17 cellular contexts compared by ENCODE assay signal in the genomic region with DNA sequence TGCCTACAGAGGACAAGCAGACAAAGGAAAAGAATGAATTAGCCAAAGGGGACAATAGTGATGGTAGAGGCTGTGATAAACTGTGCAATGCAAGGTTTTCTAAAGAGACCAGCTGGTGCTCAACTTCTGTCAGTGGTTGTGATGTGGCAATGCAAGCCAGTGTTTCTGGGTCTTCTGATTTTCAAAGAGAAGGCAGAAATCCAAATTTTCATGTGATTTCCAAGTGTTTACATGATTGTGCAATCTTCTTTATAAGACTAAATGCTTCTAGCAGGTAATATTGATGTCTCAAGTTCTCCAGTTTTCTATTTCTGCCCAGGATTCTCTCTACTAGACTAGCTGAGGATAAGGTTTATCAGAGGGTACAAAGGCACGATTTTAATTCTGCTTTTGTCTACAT.
DNase-seq lines count a peak whose midpoint lies in the region; ATAC-seq and TF ChIP-seq lines count a peak whose summit lies in the region.
"Had no signal": no experiment of that assay in that cellular context is flagged by ENCODE, and none has a peak within 500 bp of the region (broad histone marks: within the 10 kb centered on the region; RNA-seq: fewer than 3 reads in every experiment).

No MANE protein-coding gene starts in this region.

- ATAC-seq in GM21526 (IDR thresholded peaks at IDR 0.05; ENCODE audit: low FRiP score, unreplicated experiment): no peak
- ATAC-seq in HG02852 (IDR thresholded peaks at IDR 0.05; ENCODE audit: unreplicated experiment): no peak

- H3K27me3 ChIP-seq in neuron (ENCODE audit: insufficient read depth, low read length) (no peaks in the 10 kb centered on the region), uterus (no peaks in the 10 kb centered on the region)

- H3K4me1 ChIP-seq in neuron (ENCODE audit: insufficient read depth, low read length) (peaks cover 5% of the 10 kb centered on the region), uterus (no peaks in the 10 kb centered on the region)
- H3K4me1 ChIP-seq: Caco-2, HAP-1 had no signal

- DNase-seq in Ammon's horn (ENCODE audit: low spot score) (peak; percentile 10), H4 (ENCODE audit: low spot score) (peak; percentile 41), choroid plexus epithelial cell (ENCODE audit: low read depth) (peak; percentile 5), NCI-H82 (lab: John Stamatoyannopoulos, UW) (no peak), uterus (no peak)
- DNase-seq: ACHN; Caco-2; CD4-positive, alpha-beta T cell; DMS79 treated with DMSO at 0.1 percent for 48 hours; GF-D8; GOT3 had no signal

- peak overlapping the region; percentile 22 for H2AFZ ChIP-seq in neuron (ENCODE audit: low read depth, low read length)

- TF ChIP-seq CTCF in choroid plexus epithelial cell (conservative IDR thresholded peaks at IDR 0.05; ENCODE audit: low read depth, low read length): no peak
- TF ChIP-seq CTCF in uterus (IDR thresholded peaks at IDR 0.05): no peak

- H3K4me3 ChIP-seq in choroid plexus epithelial cell (ENCODE audit: low read depth, low read length) (no peak overlapping the region), neuron (ENCODE audit: low read length) (no peak overlapping the region), uterus (no peak overlapping the region)
- H3K4me3 ChIP-seq: HAP-1 had no signal

- no peaks in the 10 kb centered on the region for H3K36me3 ChIP-seq in neuron (ENCODE audit: insufficient read depth, low read length)
- H3K36me3 ChIP-seq in uterus: no peaks in the 10 kb centered on the region
- H3K36me3 ChIP-seq: HAP-1 had no signal

- no peak for TF ChIP-seq POLR2A in uterus (IDR thresholded peaks at IDR 0.05)

- no peak overlapping the region for H3K27ac ChIP-seq in uterus
- H3K27ac ChIP-seq: C4-2B, KMS-11 had no signal

- intact Hi-C loops in uterus (cut with DNase I; ENCODE audit: low total_unique reads): no loop called here

- no peaks in the 10 kb centered on the region for H3K9me3 ChIP-seq in neuron (ENCODE audit: low read length)
- H3K9me3 ChIP-seq in uterus: no peaks in the 10 kb centered on the region
- H3K9me3 ChIP-seq: HAP-1 had no signal

Comparison
In these comparisons a context has a peak if more than half of its experiments do, and no peak if none do; other contexts are left out.
1. DNase-seq: peak in Ammon's horn (single experiment), H4 (single experiment) and choroid plexus epithelial cell (single experiment); none in NCI-H82 (single experiment) and uterus (0 of 2).